15 cellular contexts compared by ENCODE assay signal in genomic region chr14:30998100-30998706, GRCh38. TPM values are rescaled to one million over a fixed set of nuclear protein-coding genes. Genes with fewer than 3 reads are reported as not detected.
DNase-seq lines count a peak whose midpoint lies in the region; FAIRE-seq and TF ChIP-seq lines count a peak whose summit lies in the region.
"Had no signal": no experiment of that assay in that cellular context is flagged by ENCODE, and none has a peak within 500 bp of the region (broad histone marks: within the 10 kb centered on the region; RNA-seq: fewer than 3 reads in every experiment).

No MANE protein-coding gene starts in this region.

- peaks cover 42% of the 10 kb centered on the region for H3K4me1 ChIP-seq in HUES64 (ENCODE audit: insufficient read depth, low read length)
- no peaks in the 10 kb centered on the region for H3K4me1 ChIP-seq in endodermal cell (ENCODE audit: control insufficient read depth, insufficient read depth, low read length)
- peaks cover 30% of the 10 kb centered on the region for H3K4me1 ChIP-seq in keratinocyte (ENCODE audit: control insufficient read depth, extremely low read depth, insufficient read depth, low read length)

- H3K9me1 ChIP-seq in keratinocyte (ENCODE audit: control insufficient read depth, extremely low read depth, insufficient read depth, low read length) = no peaks in the 10 kb centered on the region

- no peak overlapping the region for H3K4me3 Mint-ChIP-seq in endodermal cell
- no peak overlapping the region for H3K4me3 Mint-ChIP-seq in activated T-helper 1 cell treated with anti-CD3 and anti-CD28 coated beads, Interleukin-12 subunit alpha, Interleukin-12 subunit beta, Interleukin-2, Interleukin-4 antibody, amounts not matched to agents 30 ng/mL and 10 ng/mL and 1 ng/mL, durations not matched to agents 14 hours and 24 hours and 36 hours

- H3K27ac Mint-ChIP-seq in endodermal cell = peak overlapping the region; percentile 58
- no peak overlapping the region for H3K27ac Mint-ChIP-seq in activated T-helper 1 cell treated with anti-CD3 and anti-CD28 coated beads, Interleukin-12 subunit alpha, Interleukin-12 subunit beta, Interleukin-2, Interleukin-4 antibody, amounts not matched to agents 30 ng/mL and 10 ng/mL and 1 ng/mL, durations not matched to agents 14 hours and 24 hours and 36 hours

- H3K9me3 Mint-ChIP-seq in endodermal cell = peaks cover 22% of the 10 kb centered on the region
- peaks cover 30% of the 10 kb centered on the region for H3K9me3 Mint-ChIP-seq in activated T-helper 1 cell treated with anti-CD3 and anti-CD28 coated beads, Interleukin-12 subunit alpha, Interleukin-12 subunit beta, Interleukin-2, Interleukin-4 antibody, amounts not matched to agents 30 ng/mL and 10 ng/mL and 1 ng/mL, durations not matched to agents 14 hours and 24 hours and 36 hours

- peak; percentile 95 for FAIRE-seq in keratinocyte (lab: Jason Lieb, UNC)
- FAIRE-seq: A549, GM19239 had no signal

- H3K27me3 ChIP-seq in HUES64 (ENCODE audit: insufficient read depth, low read length) (no peaks in the 10 kb centered on the region), endodermal cell (ENCODE audit: control insufficient read depth, insufficient read depth, low read length, poor library complexity, severe bottlenecking) (no peaks in the 10 kb centered on the region), keratinocyte (ENCODE audit: control insufficient read depth, extremely low read depth, insufficient read depth, low read length) (no peaks in the 10 kb centered on the region)

- peaks cover 35% of the 10 kb centered on the region for H3K36me3 Mint-ChIP-seq in endodermal cell (ENCODE audit: low read depth)
- H3K36me3 Mint-ChIP-seq in activated T-helper 1 cell treated with anti-CD3 and anti-CD28 coated beads, Interleukin-12 subunit alpha, Interleukin-12 subunit beta, Interleukin-2, Interleukin-4 antibody, amounts not matched to agents 30 ng/mL and 10 ng/mL and 1 ng/mL, durations not matched to agents 14 hours and 24 hours and 36 hours (ENCODE audit: low read depth) = peaks cover 34% of the 10 kb centered on the region

- H3K9ac ChIP-seq in HUES64 (ENCODE audit: low read depth, low read length) (no peak overlapping the region), endodermal cell (ENCODE audit: extremely low read depth, low read length, poor library complexity, severe bottlenecking) (no peak overlapping the region), keratinocyte (ENCODE audit: control insufficient read depth, extremely low read depth, insufficient read depth, low read length) (no peak overlapping the region)

- H3K4me3 ChIP-seq in HUES64 (ENCODE audit: low read length) (no peak overlapping the region), endodermal cell (ENCODE audit: low read length) (peak overlapping the region; percentile 52), keratinocyte (ENCODE audit: control insufficient read depth in 2 of 3, extremely low read depth in 1 of 3, insufficient read depth in 2 of 3, low read depth in 1 of 3, low read length in 3 of 3) (no peak overlapping the region)
- H3K4me3 ChIP-seq: A549 had no signal

- peaks cover 93% of the 10 kb centered on the region for H3K79me2 ChIP-seq in keratinocyte (ENCODE audit: control insufficient read depth, insufficient read depth, low read length)

- H2AFZ ChIP-seq in keratinocyte (ENCODE audit: control insufficient read depth, low read length) = no peak overlapping the region

- intact Hi-C loops in activated T-helper 1 cell treated with anti-CD3 and anti-CD28 coated beads, Interleukin-12 subunit alpha, Interleukin-12 subunit beta, Interleukin-2, Interleukin-4 antibody, amounts not matched to agents 30 ng/mL and 10 ng/mL and 1 ng/mL, durations not matched to agents 14 hours and 24 hours and 36 hours (cut with micrococcal nuclease) = no loop called here

- peaks cover 42% of the 10 kb centered on the region for H3K4me1 Mint-ChIP-seq in endodermal cell
- H3K4me1 Mint-ChIP-seq in activated T-helper 1 cell treated with anti-CD3 and anti-CD28 coated beads, Interleukin-12 subunit alpha, Interleukin-12 subunit beta, Interleukin-2, Interleukin-4 antibody, amounts not matched to agents 30 ng/mL and 10 ng/mL and 1 ng/mL, durations not matched to agents 14 hours and 24 hours and 36 hours (ENCODE audit: low read depth) = peaks cover 29% of the 10 kb centered on the region

- DNase-seq in ELR (ENCODE audit: low read depth) = peak; percentile 8
- peak; percentile 66 for DNase-seq in endodermal cell
- DNase-seq in keratinocyte (ENCODE audit: low read depth, low spot score) = peak; percentile 25
- DNase-seq in HCEC 1CT = no peak
- DNase-seq in stimulated activated CD4-positive, alpha-beta T cell treated with anti-CD3 and anti-CD28 coated beads, Interleukin-1b, Interleukin-23, amount 100 ng/mL, for 48 hours = no peak
- DNase-seq in activated T-helper 1 cell treated with anti-CD3 and anti-CD28 coated beads, Interleukin-12 subunit alpha, Interleukin-12 subunit beta, Interleukin-2, Interleukin-4 antibody, amounts not matched to agents 30 ng/mL and 10 ng/mL and 1 ng/mL, durations not matched to agents 14 hours and 24 hours and 36 hours (ENCODE audit: low spot score) = no peak
- DNase-seq in effector CD8-positive, alpha-beta T cell (lab: John Stamatoyannopoulos, UW) = no peak
- DNase-seq: C1 segment of cervical spinal cord, H7, MM.1S, NCI-H1092 treated with DMSO at 0.1 percent for 48 hours, NCI-H510A treated with DMSO at 0.1 percent for 48 hours had no signal

- H3K27me3 Mint-ChIP-seq in endodermal cell (ENCODE audit: insufficient read depth) = no peaks in the 10 kb centered on the region
- H3K27me3 Mint-ChIP-seq in activated T-helper 1 cell treated with anti-CD3 and anti-CD28 coated beads, Interleukin-12 subunit alpha, Interleukin-12 subunit beta, Interleukin-2, Interleukin-4 antibody, amounts not matched to agents 30 ng/mL and 10 ng/mL and 1 ng/mL, durations not matched to agents 14 hours and 24 hours and 36 hours (ENCODE audit: insufficient read depth) = no peaks in the 10 kb centered on the region

- H3K27ac ChIP-seq in HUES64 (ENCODE audit: low read depth, low read length) (peak overlapping the region; percentile 29; the same call in 1 of the 2 replicates), endodermal cell (ENCODE audit: low read depth, low read length) (no peak overlapping the region), keratinocyte (ENCODE audit: control insufficient read depth, insufficient read depth, low read length) (peak overlapping the region; percentile 36)
- H3K27ac ChIP-seq: A549 had no signal

- TF ChIP-seq CTCF in endodermal cell (conservative IDR thresholded peaks at IDR 0.05) = no peak
- peak in 1 of 3 experiments; percentile 14 for TF ChIP-seq CTCF in keratinocyte (optimal IDR thresholded peaks at IDR 0.05 in 1 of 3, IDR thresholded peaks at IDR 0.05 in 1 of 3, conservative IDR thresholded peaks at IDR 0.05 in 1 of 3; ENCODE audit: extremely low read depth in 1 of 3, insufficient read depth in 2 of 3, low read length in 3 of 3)

- H3K36me3 ChIP-seq in HUES64 (ENCODE audit: insufficient read depth, low read length) = peaks cover 7% of the 10 kb centered on the region; the same call in 1 of the 2 replicates
- peaks cover 39% of the 10 kb centered on the region for H3K36me3 ChIP-seq in endodermal cell (ENCODE audit: control insufficient read depth, insufficient read depth, low read length)
- peaks cover 0 to 3% of the 10 kb centered on the region in 2 experiments for H3K36me3 ChIP-seq in keratinocyte (ENCODE audit: control insufficient read depth in 2 of 2, extremely low read depth in 1 of 2, insufficient read depth in 2 of 2, low read length in 2 of 2)

- dilution Hi-C loops in keratinocyte (cut with MboI; ENCODE audit: extremely low pct_ligation_motif_present, low sequenced_read_pairs) = no loop called here

- peaks cover 29% of the 10 kb centered on the region for H4K20me1 ChIP-seq in keratinocyte (ENCODE audit: control insufficient read depth, extremely low read depth, insufficient read depth, low read length)

- WGBS in HUES64 = 100% methylated on average over 1 of the region's 1 CpG
- WGBS in endodermal cell (ENCODE audit: insufficient coverage in 1 of 2, insufficient read length in 1 of 2), 2 experiments = 78% methylated on average over 1 of the region's 1 CpG; no CpG with 5 or more reads in 1 of the 2 experiments

- peaks cover 8% of the 10 kb centered on the region; the same call in 1 of the 2 replicates for H3K9me3 ChIP-seq in HUES64 (ENCODE audit: insufficient read depth, low read depth, low read length)
- H3K9me3 ChIP-seq in endodermal cell (ENCODE audit: control insufficient read depth, low read length) = peaks cover 27% of the 10 kb centered on the region
- H3K9me3 ChIP-seq in keratinocyte (ENCODE audit: control insufficient read depth, low read depth, low read length) = no peaks in the 10 kb centered on the region

- no peak overlapping the region for H3K4me2 ChIP-seq in keratinocyte (ENCODE audit: control insufficient read depth, extremely low read depth, insufficient read depth, low read depth, low read length)
- H3K4me2 ChIP-seq: A549 had no signal

RNA-seq across cellular contexts. Expression of gene AP4S1, which starts 27.2 kb away (rescaled TPM):
- 9.5 TPM for polyA plus RNA-seq in HUES64 (2013, experiment 1 of 2)
- polyA plus RNA-seq in HUES64 (2013, experiment 2 of 2) = 8.7 TPM
- total RNA-seq in endodermal cell = 10 to 100 TPM in 1 of 2 donors, 1 to 10 TPM in 1; 7.6 to 11.1 TPM
- 4.0 TPM for polyA plus RNA-seq in endodermal cell (2013, experiment 1 of 2)
- 5.1 TPM for polyA plus RNA-seq in endodermal cell (2013, experiment 2 of 2)
- 2.5 to 6.2 TPM (median 3.0 TPM) in 3 replicates for polyA plus RNA-seq in keratinocyte
- 5.7 TPM for polyA plus RNA-seq in keratinocyte (2011; ENCODE audit: low read depth)
- polyA plus RNA-seq in keratinocyte (2011; cell fraction: cytosol; rRNA removed) = 2.2 and 4.9 TPM in 2 replicates
- 2.4 and 2.8 TPM in 2 replicates for polyA plus RNA-seq in keratinocyte (2011; cell fraction: nucleus; rRNA removed)
- polyA plus RNA-seq in keratinocyte (2012; ENCODE audit: low replicate concordance) = 4.3 TPM in 2 replicates
- 1.1 to 2.3 TPM (median 1.9 TPM) in 3 replicates for polyA minus RNA-seq in keratinocyte
- 2.3 TPM for polyA minus RNA-seq in keratinocyte (2011; cell fraction: cytosol; rRNA and poly(A)+ RNA removed)
- 0.95 and 3.3 TPM in 2 replicates for polyA minus RNA-seq in keratinocyte (2011; cell fraction: nucleus; rRNA and poly(A)+ RNA removed)
- 7.9 and 8.5 TPM in 2 replicates for total RNA-seq in activated T-helper 1 cell treated with anti-CD3 and anti-CD28 coated beads, Interleukin-12 subunit alpha, Interleukin-12 subunit beta, Interleukin-2, Interleukin-4 antibody, amounts not matched to agents 30 ng/mL and 10 ng/mL and 1 ng/mL, durations not matched to agents 14 hours and 24 hours and 36 hours

RNA-seq across cellular contexts. Expression of gene STRN3, which starts 28.0 kb away (rescaled TPM):
- polyA plus RNA-seq in HUES64 (2013, experiment 1 of 2) = 25.1 TPM
- 29.7 TPM for polyA plus RNA-seq in HUES64 (2013, experiment 2 of 2)
- 10 to 100 TPM; 56.5 to 58.9 TPM for total RNA-seq in endodermal cell
- polyA plus RNA-seq in endodermal cell (2013, experiment 1 of 2) = 39.3 TPM
- 36.0 TPM for polyA plus RNA-seq in endodermal cell (2013, experiment 2 of 2)
- 25.3 to 38.1 TPM (median 29.0 TPM) in 3 replicates for polyA plus RNA-seq in keratinocyte
- polyA plus RNA-seq in keratinocyte (2011; ENCODE audit: low read depth) = 145 TPM
- polyA plus RNA-seq in keratinocyte (2011; cell fraction: cytosol; rRNA removed) = 16.7 and 31.5 TPM in 2 replicates
- polyA plus RNA-seq in keratinocyte (2011; cell fraction: nucleus; rRNA removed) = 34.3 and 41.9 TPM in 2 replicates
- 29.8 and 35.7 TPM in 2 replicates for polyA plus RNA-seq in keratinocyte (2012; ENCODE audit: low replicate concordance)
- polyA minus RNA-seq in keratinocyte = 18.0 to 74.1 TPM (median 41.0 TPM) in 3 replicates
- polyA minus RNA-seq in keratinocyte (2011; cell fraction: cytosol; rRNA and poly(A)+ RNA removed) = 24.6 TPM
- polyA minus RNA-seq in keratinocyte (2011; cell fraction: nucleus; rRNA and poly(A)+ RNA removed) = 56.3 and 132 TPM in 2 replicates
- total RNA-seq in activated T-helper 1 cell treated with anti-CD3 and anti-CD28 coated beads, Interleukin-12 subunit alpha, Interleukin-12 subunit beta, Interleukin-2, Interleukin-4 antibody, amounts not matched to agents 30 ng/mL and 10 ng/mL and 1 ng/mL, durations not matched to agents 14 hours and 24 hours and 36 hours = 25.9 and 31.3 TPM in 2 replicates

Comparison
In these comparisons a context has a peak if more than half of its experiments do, and no peak if none do; other contexts are left out.
1. DNase-seq: peak in ELR (single experiment), endodermal cell (single experiment) and keratinocyte (single experiment); none in HCEC 1CT (single experiment), stimulated activated CD4-positive, alpha-beta T cell treated with anti-CD3 and anti-CD28 coated beads, Interleukin-1b, Interleukin-23, amount 100 ng/mL, for 48 hours (single experiment), activated T-helper 1 cell treated with anti-CD3 and anti-CD28 coated beads, Interleukin-12 subunit alpha, Interleukin-12 subunit beta, Interleukin-2, Interleukin-4 antibody, amounts not matched to agents 30 ng/mL and 10 ng/mL and 1 ng/mL, durations not matched to agents 14 hours and 24 hours and 36 hours (single experiment) and effector CD8-positive, alpha-beta T cell (single experiment).